Comparison of ENCODE assay signal across 27 cellular contexts in genomic region chrX:153870791-153871360, GRCh38. TPM values are rescaled to one million over a fixed set of nuclear protein-coding genes. Genes with fewer than 3 reads are reported as not detected.
A peak's percentile ranks its signal among the peaks of the same experiment; 100 is the strongest.
DNase-seq lines count a peak whose midpoint lies in the region; ATAC-seq and TF ChIP-seq lines count a peak whose summit lies in the region.
"Had no signal": no experiment of that assay in that cellular context is flagged by ENCODE, and none has a peak within 500 bp of the region (broad histone marks: within the 10 kb centered on the region; RNA-seq: fewer than 3 reads in every experiment).

No MANE protein-coding gene starts in this region.

- H3K4me1 Mint-ChIP-seq in endodermal cell, result peaks cover 3% of the 10 kb centered on the region
- H3K4me1 Mint-ChIP-seq: activated CD4-positive, alpha-beta T cell treated with anti-CD3 and anti-CD28 coated beads for 36 hours; stimulated activated naive CD8-positive, alpha-beta T cell treated with anti-CD3 and anti-CD28 coated beads, Interleukin-15, amount 100 ng/mL, for 72 hours had no signal

- 85 to 90% methylated on average over 8 to 20 of the region's 21 CpGs for WGBS in endodermal cell (ENCODE audit: insufficient coverage in 1 of 2, insufficient read length in 1 of 2), 2 experiments

- no peaks in the 10 kb centered on the region for H3K27me3 ChIP-seq in OCI-LY3 (ENCODE audit: low read depth, low read length)
- no peaks in the 10 kb centered on the region for H3K27me3 ChIP-seq in endodermal cell (ENCODE audit: control insufficient read depth, insufficient read depth, low read length, poor library complexity, severe bottlenecking)
- H3K27me3 ChIP-seq: body of pancreas had no signal

- ATAC-seq in GM18502 (IDR thresholded peaks at IDR 0.05; ENCODE audit: poor library complexity, unreplicated experiment) (no peak), GM21360 (IDR thresholded peaks at IDR 0.05; ENCODE audit: unreplicated experiment) (no peak)
- ATAC-seq: activated CD4-positive, alpha-beta T cell treated with anti-CD3 and anti-CD28 coated beads for 36 hours; body of pancreas; left lung; Right ventricle myocardium inferior; stimulated activated naive CD8-positive, alpha-beta T cell treated with anti-CD3 and anti-CD28 coated beads, Interleukin-15, amount 100 ng/mL, for 72 hours had no signal

- H3K4me1 ChIP-seq in OCI-LY3 (ENCODE audit: low read length), result no peaks in the 10 kb centered on the region
- H3K4me1 ChIP-seq in endodermal cell (ENCODE audit: control insufficient read depth, insufficient read depth, low read length), result no peaks in the 10 kb centered on the region
- H3K4me1 ChIP-seq: adrenal gland, body of pancreas, left lung, tibial nerve had no signal

- H3K27ac ChIP-seq in OCI-LY3 (ENCODE audit: low read length) (no peak overlapping the region), endodermal cell (ENCODE audit: low read depth, low read length) (no peak overlapping the region)
- H3K27ac ChIP-seq: 22Rv1, adrenal gland, body of pancreas, epithelial cell of prostate, left lung, PC-9, tibial nerve had no signal

- H2AFZ ChIP-seq in OCI-LY3 (ENCODE audit: low read depth, low read length), result no peak overlapping the region
- H2AFZ ChIP-seq: PC-9 had no signal

- H4K20me1 ChIP-seq in OCI-LY3 (ENCODE audit: insufficient read depth, low read length), result peaks cover 27% of the 10 kb centered on the region

- no peak overlapping the region for H3K4me3 ChIP-seq in OCI-LY3 (ENCODE audit: low read length)
- no peak overlapping the region for H3K4me3 ChIP-seq in endodermal cell (ENCODE audit: low read length)
- H3K4me3 ChIP-seq: adrenal gland, body of pancreas, left lung, PC-9, tibial nerve had no signal

- H3K36me3 Mint-ChIP-seq in endodermal cell (ENCODE audit: low read depth), result peaks cover 5% of the 10 kb centered on the region
- H3K36me3 Mint-ChIP-seq: CD4-positive, CD25-positive, alpha-beta regulatory T cell had no signal

- no peak overlapping the region for H3K4me3 Mint-ChIP-seq in endodermal cell
- H3K4me3 Mint-ChIP-seq: activated CD4-positive, alpha-beta T cell treated with anti-CD3 and anti-CD28 coated beads for 36 hours; CD4-positive, CD25-positive, alpha-beta regulatory T cell; stimulated activated naive CD8-positive, alpha-beta T cell treated with anti-CD3 and anti-CD28 coated beads, Interleukin-15, amount 100 ng/mL, for 72 hours had no signal

- H3K9ac ChIP-seq in OCI-LY3 (ENCODE audit: low read length) (no peak overlapping the region), endodermal cell (ENCODE audit: extremely low read depth, low read length, poor library complexity, severe bottlenecking) (no peak overlapping the region)

- H3K27ac Mint-ChIP-seq in endodermal cell, result no peak overlapping the region
- H3K27ac Mint-ChIP-seq: activated CD4-positive, alpha-beta T cell treated with anti-CD3 and anti-CD28 coated beads for 36 hours; stimulated activated naive CD8-positive, alpha-beta T cell treated with anti-CD3 and anti-CD28 coated beads, Interleukin-15, amount 100 ng/mL, for 72 hours had no signal

- no peak overlapping the region for H3K4me2 ChIP-seq in OCI-LY3 (ENCODE audit: low read length)
- H3K4me2 ChIP-seq: PC-9 had no signal

- H3K9me3 Mint-ChIP-seq in endodermal cell, result peaks cover 72% of the 10 kb centered on the region
- H3K9me3 Mint-ChIP-seq: stimulated activated naive CD8-positive, alpha-beta T cell treated with anti-CD3 and anti-CD28 coated beads, Interleukin-15, amount 100 ng/mL, for 72 hours had no signal

- no peaks in the 10 kb centered on the region for H3K9me3 ChIP-seq in OCI-LY3 (ENCODE audit: insufficient read depth, low read length)
- no peaks in the 10 kb centered on the region for H3K9me3 ChIP-seq in endodermal cell (ENCODE audit: control insufficient read depth, low read length)
- H3K9me3 ChIP-seq: adrenal gland, body of pancreas, left lung, tibial nerve had no signal

- TF ChIP-seq CTCF in GM12873 (IDR thresholded peaks at IDR 0.05; ENCODE audit: insufficient read depth, low read depth, low read length, missing control alignments) (peak; percentile 11), OCI-LY3 (IDR thresholded peaks at IDR 0.05; ENCODE audit: low read depth, low read length) (peak; percentile 9; the same call in 1 of the 2 replicates), endodermal cell (conservative IDR thresholded peaks at IDR 0.05) (peak; percentile 41)

- no peaks in the 10 kb centered on the region for H3K36me3 ChIP-seq in OCI-LY3 (replicated peaks; ENCODE audit: low read depth, low read length)
- H3K36me3 ChIP-seq in endodermal cell (ENCODE audit: control insufficient read depth, insufficient read depth, low read length), result no peaks in the 10 kb centered on the region
- H3K36me3 ChIP-seq: adrenal gland, left lung, tibial nerve had no signal

- DNase-seq in DMS 273 (lab: John Stamatoyannopoulos, UW; ENCODE audit: unreplicated experiment) (peak; percentile 54), DMS 273 treated with DMSO at 0.1 percent for 48 hours (lab: John Stamatoyannopoulos, UW) (no peak), endodermal cell (no peak), HuH-7.5 (ENCODE audit: low spot score) (no peak)
- DNase-seq: activated CD4-positive, alpha-beta T cell treated with anti-CD3 and anti-CD28 coated beads for 36 hours; activated CD8-positive, alpha-beta memory T cell treated with anti-CD3 and anti-CD28 coated beads for 24 hours; activated naive CD4-positive, alpha-beta T cell; adrenal gland; body of pancreas; CD4-positive, CD25-positive, alpha-beta regulatory T cell; effector CD4-positive, alpha-beta T cell; EL; left lung; NCI-H2029 treated with DMSO at 0.1 percent for 48 hours; PC-9; stimulated activated naive CD8-positive, alpha-beta T cell treated with anti-CD3 and anti-CD28 coated beads, Interleukin-15, amount 100 ng/mL, for 72 hours had no signal

- no peaks in the 10 kb centered on the region for H3K27me3 Mint-ChIP-seq in endodermal cell (ENCODE audit: insufficient read depth)
- H3K27me3 Mint-ChIP-seq: activated CD4-positive, alpha-beta T cell treated with anti-CD3 and anti-CD28 coated beads for 36 hours had no signal

- H3K79me2 ChIP-seq in OCI-LY3 (ENCODE audit: low read length), result no peaks in the 10 kb centered on the region

RNA-seq across cellular contexts. Expression of gene L1CAM, which starts 15.1 kb away (rescaled TPM):
- total RNA-seq in endodermal cell, result 10 to 100 TPM in 1 of 2 donors, 1 to 10 TPM in 1; 7.5 to 29.0 TPM
- 42.4 TPM for polyA plus RNA-seq in endodermal cell (2013, experiment 1 of 2)
- polyA plus RNA-seq in endodermal cell (2013, experiment 2 of 2), result 36.6 TPM

RNA-seq across cellular contexts. Expression of gene AVPR2, which starts 33.6 kb away (rescaled TPM):
- not detected for total RNA-seq in endodermal cell
- polyA plus RNA-seq in endodermal cell (2013, experiment 1 of 2), result not detected
- polyA plus RNA-seq in endodermal cell (2013, experiment 2 of 2), result not detected
- total RNA-seq: activated CD4-positive, alpha-beta T cell treated with anti-CD3 and anti-CD28 coated beads for 36 hours; CD4-positive, CD25-positive, alpha-beta regulatory T cell; glomerular endothelial cell; pulmonary artery endothelial cell; T-helper 2 cell treated with Interferon-gamma antibody and Interleukin-4, amounts not matched to agents 100 ng/mL and 5 ng/mL, for 36 hours had no signal
- polyA plus RNA-seq: CD4-positive, CD25-positive, alpha-beta regulatory T cell had no signal

RNA-seq across cellular contexts. Expression of gene PDZD4, which starts 40.5 kb away (rescaled TPM):
- 10 to 100 TPM; 30.1 to 68.3 TPM for total RNA-seq in endodermal cell
- 62.3 TPM for polyA plus RNA-seq in endodermal cell (2013, experiment 1 of 2)
- 55.6 TPM for polyA plus RNA-seq in endodermal cell (2013, experiment 2 of 2)
- polyA plus RNA-seq: CD4-positive, CD25-positive, alpha-beta regulatory T cell had no signal

RNA-seq across cellular contexts. Expression of gene ARHGAP4, which starts 55.2 kb away (rescaled TPM):
- total RNA-seq in endodermal cell, result 10 to 100 TPM; 56.0 to 65.0 TPM
- 10.5 TPM for polyA plus RNA-seq in endodermal cell (2013, experiment 1 of 2)
- 10.0 TPM for polyA plus RNA-seq in endodermal cell (2013, experiment 2 of 2)
